In the genomic region with DNA sequence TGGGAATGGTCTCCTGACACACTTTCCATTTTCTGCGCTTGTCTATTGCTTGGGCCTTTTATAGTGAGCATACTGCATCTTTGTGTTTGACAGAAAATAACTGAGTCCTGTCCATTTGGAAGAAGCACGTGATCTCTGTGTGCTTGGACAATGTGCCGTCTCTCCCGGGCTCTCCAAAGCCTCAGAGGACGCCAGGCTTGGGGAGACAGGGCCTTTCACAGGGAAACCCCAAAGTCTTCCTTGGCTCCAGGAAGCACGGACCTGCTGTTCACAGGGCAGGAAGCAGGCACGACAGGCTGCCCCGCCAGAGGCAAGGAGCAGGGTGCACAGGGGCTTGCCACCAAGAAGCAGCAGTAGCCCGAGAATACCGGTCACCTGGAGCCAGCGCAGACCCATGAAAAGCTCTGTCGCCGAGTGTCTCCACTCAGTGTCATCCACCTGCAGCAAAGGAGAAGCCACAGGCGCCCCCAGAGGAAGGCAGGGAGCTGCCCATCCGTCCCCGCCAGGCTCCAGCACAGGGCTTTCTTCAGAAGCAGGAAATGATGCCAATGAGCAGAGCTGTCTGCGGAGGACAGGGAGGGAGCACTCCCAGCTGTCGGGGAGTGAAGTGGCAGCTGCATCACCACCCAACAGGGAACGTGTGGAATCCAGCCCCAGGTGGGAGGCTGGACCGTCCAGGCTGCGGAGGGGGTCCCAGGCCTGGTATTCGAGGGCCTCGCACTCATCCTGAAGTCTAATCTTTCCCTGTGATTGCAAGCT, we compare ENCODE assay signal across 22 cellular contexts.
DNase-seq lines count a peak whose midpoint lies in the region; ATAC-seq and TF ChIP-seq lines count a peak whose summit lies in the region.
"Had no signal": no experiment of that assay in that cellular context is flagged by ENCODE, and none has a peak within 500 bp of the region (broad histone marks: within the 10 kb centered on the region; RNA-seq: fewer than 3 reads in every experiment).

No MANE protein-coding gene starts in this region.

- ATAC-seq in heart left ventricle (no peak), GM21619 (IDR thresholded peaks at IDR 0.05; ENCODE audit: unreplicated experiment) (no peak)

- DNase-seq in cardiac septum (ENCODE audit: low spot score) = peak; percentile 71
- no peak for DNase-seq in heart left ventricle
- peak; percentile 56 for DNase-seq in inferior parietal cortex (ENCODE audit: extremely low spot score)
- DNase-seq in substantia nigra (lab: John Stamatoyannopoulos, UW) = peak in 11 of 49 donors; percentile 13 to 53 (median 36)
- DNase-seq in activated T-cell treated with anti-CD3 and anti-CD28 coated beads, Interleukin-2, amount 50 U/mL, for 24 hours = no peak
- DNase-seq in NCI-H446 treated with DMSO at 0.1 percent for 48 hours (lab: John Stamatoyannopoulos, UW) = no peak
- DNase-seq: activated CD8-positive, alpha-beta memory T cell treated with anti-CD3 and anti-CD28 coated beads, Interleukin-2, amount 50 U/mL, for 48 hours; activated effector memory CD4-positive, alpha-beta T cell treated with Interleukin-2 at 50 U/mL for 16 hours; brain microvascular endothelial cell; KBM-7; MM.1S; NCI-H1436; psoas muscle; SK-N-SH; stimulated activated CD4-positive, alpha-beta T cell treated with anti-CD3 and anti-CD28 coated beads, Interleukin-1b, Interleukin-23, amount 100 ng/mL, for 48 hours; WERI-Rb-1 had no signal

- peaks cover 2% of the 10 kb centered on the region for H3K4me1 Mint-ChIP-seq in activated T-cell treated with anti-CD3 and anti-CD28 coated beads, Interleukin-2, amount 50 U/mL, for 24 hours (ENCODE audit: low read depth)

- H3K27ac Mint-ChIP-seq in activated T-cell treated with anti-CD3 and anti-CD28 coated beads, Interleukin-2, amount 50 U/mL, for 24 hours = no peak overlapping the region
- H3K27ac Mint-ChIP-seq: stimulated activated effector memory CD8-positive, alpha-beta T cell treated with anti-CD3 and anti-CD28 coated beads, Interleukin-12 subunit alpha, Interleukin-12 subunit beta, amount 100 ng/mL, for 72 hours; T-helper 2 cell treated with Interferon-gamma antibody and Interleukin-4, amounts not matched to agents 5 μg/mL and 100 μg/mL, for 36 hours had no signal

- 92 to 95% (median 93%) methylated on average over 20 to 23 of the region's 23 CpGs for WGBS in heart left ventricle, 4 donors

- TF ChIP-seq CTCF in heart left ventricle (IDR thresholded peaks at IDR 0.05) = no peak

- no peaks in the 10 kb centered on the region for H3K27me3 Mint-ChIP-seq in activated T-cell treated with anti-CD3 and anti-CD28 coated beads, Interleukin-2, amount 50 U/mL, for 24 hours

- no peak overlapping the region for H3K4me3 Mint-ChIP-seq in activated T-cell treated with anti-CD3 and anti-CD28 coated beads, Interleukin-2, amount 50 U/mL, for 24 hours
- H3K4me3 Mint-ChIP-seq: stimulated activated effector memory CD8-positive, alpha-beta T cell treated with anti-CD3 and anti-CD28 coated beads, Interleukin-12 subunit alpha, Interleukin-12 subunit beta, amount 100 ng/mL, for 72 hours; T-helper 2 cell treated with Interferon-gamma antibody and Interleukin-4, amounts not matched to agents 5 μg/mL and 100 μg/mL, for 36 hours had no signal

- no peaks in the 10 kb centered on the region for H3K9me3 ChIP-seq in heart left ventricle
- H3K9me3 ChIP-seq: psoas muscle, SK-N-SH had no signal

- H3K27me3 ChIP-seq in heart left ventricle = no peaks in the 10 kb centered on the region
- H3K27me3 ChIP-seq: brain microvascular endothelial cell had no signal

- H3K4me1 ChIP-seq in heart left ventricle = peaks cover 0 to 10% (median 0%) of the 10 kb centered on the region in 12 donors
- H3K4me1 ChIP-seq: psoas muscle had no signal

- H3K27ac ChIP-seq in heart left ventricle = no peak overlapping the region
- H3K27ac ChIP-seq in angular gyrus (ENCODE audit: low read depth, low read length) = peak overlapping the region; percentile 82
- peak overlapping the region; percentile 92 for H3K27ac ChIP-seq in substantia nigra (ENCODE audit: low read depth, low read length, poor library complexity, severe bottlenecking)
- H3K27ac ChIP-seq: brain microvascular endothelial cell, coronary artery, psoas muscle, skin epidermis, WERI-Rb-1 had no signal

- H3K4me3 ChIP-seq in heart left ventricle = no peak overlapping the region
- H3K4me3 ChIP-seq: psoas muscle, skin epidermis had no signal

- peaks cover 34% of the 10 kb centered on the region for H3K36me3 Mint-ChIP-seq in activated T-cell treated with anti-CD3 and anti-CD28 coated beads, Interleukin-2, amount 50 U/mL, for 24 hours (ENCODE audit: low read depth)

- intact Hi-C loops in cardiac septum (cut with DNase I) = no loop called here
- intact Hi-C loops in heart left ventricle (cut with DNase I) = no loop called here

- no peaks in the 10 kb centered on the region for H3K9me3 Mint-ChIP-seq in activated T-cell treated with anti-CD3 and anti-CD28 coated beads, Interleukin-2, amount 50 U/mL, for 24 hours
- H3K9me3 Mint-ChIP-seq: stimulated activated effector memory CD8-positive, alpha-beta T cell treated with anti-CD3 and anti-CD28 coated beads, Interleukin-12 subunit alpha, Interleukin-12 subunit beta, amount 100 ng/mL, for 72 hours; T-helper 2 cell treated with Interferon-gamma antibody and Interleukin-4, amounts not matched to agents 5 μg/mL and 100 μg/mL, for 36 hours had no signal

- no peak for TF ChIP-seq POLR2A in heart left ventricle (IDR thresholded peaks at IDR 0.05)

- peaks cover 0 to 33% (median 15%) of the 10 kb centered on the region in 9 donors for H3K36me3 ChIP-seq in heart left ventricle

Comparison
In these comparisons a context has a peak if more than half of its experiments do, and no peak if none do; other contexts are left out.
1. DNase-seq: peak in cardiac septum (single experiment) and inferior parietal cortex (single experiment); none in heart left ventricle (0 of 5), activated T-cell treated with anti-CD3 and anti-CD28 coated beads, Interleukin-2, amount 50 U/mL, for 24 hours (single experiment) and NCI-H446 treated with DMSO at 0.1 percent for 48 hours (single experiment).
2. H3K27ac ChIP-seq: peak in angular gyrus (single experiment) and substantia nigra (single experiment); none in heart left ventricle (0 of 12).